ENCODE assay signal across 13 cellular contexts in the genomic region with DNA sequence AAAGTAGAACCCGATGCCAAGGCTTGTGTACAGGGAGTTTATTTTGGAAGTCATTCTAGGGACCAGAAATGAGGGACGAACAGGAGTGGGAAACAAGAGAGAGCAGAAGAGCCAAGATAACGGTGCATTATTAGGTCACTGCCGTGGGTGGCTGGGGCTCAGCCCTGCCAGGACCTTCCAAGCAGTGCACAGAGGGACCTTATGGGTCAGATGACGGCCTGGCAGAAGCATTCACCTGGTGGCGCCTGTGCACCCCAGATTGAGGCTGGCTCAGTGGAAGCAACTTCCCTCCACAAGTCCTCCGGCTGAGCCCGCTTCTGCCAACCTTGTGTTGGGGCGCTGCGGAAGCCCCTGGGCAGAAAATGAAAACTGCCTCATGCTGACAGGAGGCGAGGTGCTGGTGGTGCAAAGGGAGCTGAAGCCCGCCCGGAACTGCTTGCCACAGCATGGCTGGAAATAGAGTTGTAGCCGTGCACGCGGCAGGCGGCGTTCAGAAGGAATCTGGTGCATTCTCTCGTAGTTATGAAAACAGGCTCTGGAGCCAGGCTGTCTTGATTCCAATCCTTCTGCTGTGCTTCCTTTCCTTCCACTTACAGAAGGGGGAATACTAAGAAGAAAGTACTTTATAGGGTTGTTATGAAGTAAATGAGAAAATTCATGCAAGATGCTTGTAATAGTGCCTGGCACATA. TPM values are rescaled to one million over a fixed set of nuclear protein-coding genes. Genes with fewer than 3 reads are reported as not detected.
DNase-seq lines count a peak whose midpoint lies in the region; ATAC-seq and TF ChIP-seq lines count a peak whose summit lies in the region.
"Had no signal": no experiment of that assay in that cellular context is flagged by ENCODE, and none has a peak within 500 bp of the region (broad histone marks: within the 10 kb centered on the region; RNA-seq: fewer than 3 reads in every experiment).

No MANE protein-coding gene starts in this region.

- no peak for TF ChIP-seq CTCF in choroid plexus epithelial cell (conservative IDR thresholded peaks at IDR 0.05; ENCODE audit: low read depth, low read length)

- no peak overlapping the region for H3K4me3 ChIP-seq in choroid plexus epithelial cell (ENCODE audit: low read depth, low read length)
- H3K4me3 ChIP-seq: K562 had no signal

- peak; percentile 36 for ATAC-seq in Right ventricle myocardium superior (ENCODE audit: poor library complexity)
- ATAC-seq: K562, PC-3 had no signal

- DNase-seq in Right ventricle myocardium superior (no peak), cardiac septum (ENCODE audit: low spot score) (no peak), choroid plexus epithelial cell (ENCODE audit: low read depth) (peak; percentile 47), middle frontal gyrus (ENCODE audit: extremely low spot score, low spot score) (peak; percentile 35), SK-N-DZ (ENCODE audit: low spot score) (no peak), NCI-H1436 (lab: John Stamatoyannopoulos, UW) (no peak), activated gamma-delta T cell treated with Interleukin-2 at 50 U/mL for 16 hours (no peak), glomerular visceral epithelial cell (ENCODE audit: extremely low spot score) (no peak)
- DNase-seq: 8988T, NCI-H2107, NCI-H345, PC-3 had no signal

- intact Hi-C loops in Right ventricle myocardium superior (cut with DNase I) = no loop called here
- intact Hi-C loops in cardiac septum (cut with DNase I) = no loop called here

RNA-seq across cellular contexts. Expression of a gene that starts 22.2 kb away (rescaled TPM):
- total RNA-seq in Right ventricle myocardium superior (47.4 TPM), cardiac septum (38.4 TPM)
- polyA plus RNA-seq in SK-N-DZ (2014; cell fraction: cytosol; rRNA removed) = 16.0 and 23.6 TPM in 2 replicates
- 26.8 and 36.3 TPM in 2 replicates for polyA plus RNA-seq in SK-N-DZ (2014; cell fraction: nucleus; rRNA removed)

Comparison
In these comparisons a context has a peak if more than half of its experiments do, and no peak if none do; other contexts are left out.
1. DNase-seq: peak in choroid plexus epithelial cell (single experiment) and middle frontal gyrus (single experiment); none in Right ventricle myocardium superior (single experiment), cardiac septum (single experiment), SK-N-DZ (single experiment), NCI-H1436 (single experiment), activated gamma-delta T cell treated with Interleukin-2 at 50 U/mL for 16 hours (single experiment) and glomerular visceral epithelial cell (single experiment).